ENCODE assay signal across 8 cellular contexts in genomic region chr16:13919683-13920509, GRCh38. TPM values are rescaled to one million over a fixed set of nuclear protein-coding genes. Genes with fewer than 3 reads are reported as not detected.
DNase-seq lines count a peak whose midpoint lies in the region; ATAC-seq and TF ChIP-seq lines count a peak whose summit lies in the region.

Gene ERCC4 (plus strand): TSS chr16:13920154. CDS start chr16:13920166, 12 bp downstream.

- peaks cover 18% of the 10 kb centered on the region for H3K4me1 Mint-ChIP-seq in CD14-positive monocyte
- peaks cover 23% of the 10 kb centered on the region for H3K4me1 Mint-ChIP-seq in activated CD4-positive, alpha-beta T cell treated with anti-CD3 and anti-CD28 coated beads, Interleukin-2, amount 10 ng/mL, durations not matched to agents 24 days and 14 days

- DNase-seq in CD14-positive monocyte (ENCODE audit: low spot score), result peak; percentile 99
- DNase-seq in NCI-H526 treated with DMSO at 0.1 percent for 48 hours (lab: John Stamatoyannopoulos, UW), result peak; percentile 97
- DNase-seq in activated CD4-positive, alpha-beta T cell treated with anti-CD3 and anti-CD28 coated beads, Interleukin-2, amount 10 ng/mL, durations not matched to agents 24 days and 14 days, result peak; percentile 100
- peak; percentile 99 for DNase-seq in coronary artery (ENCODE audit: low spot score)
- DNase-seq in left colon, result peak; percentile 99 to 100
- peak; percentile 99 for DNase-seq in stimulated activated CD4-positive, alpha-beta T cell treated with anti-CD3 and anti-CD28 coated beads, Interleukin-1b, Interleukin-23, amount 100 ng/mL, for 48 hours

- H3K4me3 Mint-ChIP-seq in CD14-positive monocyte, result peak within 1 kb of the TSS; percentile 88 to 96
- peak within 1 kb of the TSS; percentile 95 for H3K4me3 Mint-ChIP-seq in activated CD4-positive, alpha-beta T cell treated with anti-CD3 and anti-CD28 coated beads, Interleukin-2, amount 10 ng/mL, durations not matched to agents 24 days and 14 days

- H3K27ac ChIP-seq in coronary artery, result peak within 1 kb of the TSS; percentile 68 to 85

- H3K36me3 Mint-ChIP-seq in CD14-positive monocyte, result peaks cover 8 to 17% of the 10 kb centered on the region in 2 donors
- peaks cover 4% of the 10 kb centered on the region for H3K36me3 Mint-ChIP-seq in activated CD4-positive, alpha-beta T cell treated with anti-CD3 and anti-CD28 coated beads, Interleukin-2, amount 10 ng/mL, durations not matched to agents 24 days and 14 days (ENCODE audit: low read depth)

- TF ChIP-seq CTCF in CD14-positive monocyte (IDR thresholded peaks at IDR 0.05), result peak; percentile 95
- peak; percentile 83 for TF ChIP-seq CTCF in coronary artery (IDR thresholded peaks at IDR 0.05)

- H3K9me3 Mint-ChIP-seq in CD14-positive monocyte, result no peaks in the 10 kb centered on the region
- H3K9me3 Mint-ChIP-seq in activated CD4-positive, alpha-beta T cell treated with anti-CD3 and anti-CD28 coated beads, Interleukin-2, amount 10 ng/mL, durations not matched to agents 24 days and 14 days, result no peaks in the 10 kb centered on the region

- ATAC-seq in GM19328 (IDR thresholded peaks at IDR 0.05; ENCODE audit: unreplicated experiment), result peak; percentile 97
- ATAC-seq in HG03520 (IDR thresholded peaks at IDR 0.05; ENCODE audit: unreplicated experiment), result peak; percentile 98
- ATAC-seq in left colon, result peak; percentile 98

- peaks cover 4 to 11% (median 7%) of the 10 kb centered on the region in 3 donors for H3K27me3 Mint-ChIP-seq in CD14-positive monocyte (ENCODE audit: low read depth in 3 of 3)
- peaks cover 11% of the 10 kb centered on the region for H3K27me3 Mint-ChIP-seq in activated CD4-positive, alpha-beta T cell treated with anti-CD3 and anti-CD28 coated beads, Interleukin-2, amount 10 ng/mL, durations not matched to agents 24 days and 14 days

- H3K27ac Mint-ChIP-seq in CD14-positive monocyte, result peak within 1 kb of the TSS; percentile 63 to 96 (median 85)
- H3K27ac Mint-ChIP-seq in activated CD4-positive, alpha-beta T cell treated with anti-CD3 and anti-CD28 coated beads, Interleukin-2, amount 10 ng/mL, durations not matched to agents 24 days and 14 days, result peak within 1 kb of the TSS; percentile 94

- intact Hi-C loops in CD14-positive monocyte (cut with micrococcal nuclease), result loop anchor here (5.0 to 10.0 kb wide), 7 partner anchors 37 to 712 kb away; partner anchors contain the start of genes MRTFB (in 2 of the 2), BFAR (in 1 of the 2) and PARN (in 1 of the 2)
- intact Hi-C loops in activated CD4-positive, alpha-beta T cell treated with anti-CD3 and anti-CD28 coated beads, Interleukin-2, amount 10 ng/mL, durations not matched to agents 24 days and 14 days (cut with micrococcal nuclease), result loop anchor here (2.0 to 5.0 kb wide), 4 partner anchors 152 to 712 kb away; partner anchors contain the start of genes BFAR, MRTFB and PARN
- intact Hi-C loops in left colon (cut with DNase I, micrococcal nuclease), result loop anchor here in 1 of 2 donors (5.0 to 10.0 kb wide), 3 partner anchors 325 to 607 kb away; no protein-coding TSS in a partner anchor

- peak within 1 kb of the TSS; percentile 92 for H3K4me3 ChIP-seq in coronary artery

RNA-seq across cellular contexts. Expression of gene ERCC4, which starts in this region (rescaled TPM):
- polyA plus RNA-seq in CD14-positive monocyte, result 10 to 100 TPM in 1 of 2 donors, 1 to 10 TPM in 1; 5.9 to 11.8 TPM
- total RNA-seq in activated CD4-positive, alpha-beta T cell treated with anti-CD3 and anti-CD28 coated beads, Interleukin-2, amount 10 ng/mL, durations not matched to agents 24 days and 14 days, result 14.5 and 18.4 TPM in 2 replicates
- 1 to 10 TPM; 6.3 to 6.6 TPM for total RNA-seq in left colon

Comparison
In these comparisons a context has a peak if more than half of its experiments do, and no peak if none do; other contexts are left out.
1. Peak in every context shown above with its lines: DNase-seq, ATAC-seq, H3K4me3 ChIP-seq and H3K27ac ChIP-seq.